Comparison of ENCODE assay signal across 8 cellular contexts in genomic region chr20:63979549-63980316, GRCh38.
DNase-seq lines count a peak whose midpoint lies in the region; ATAC-seq lines count a peak whose summit lies in the region.

TSS of gene SAMD10 (minus strand) at chr20:63979642. CDS start at chr20:63979467, 175 bp downstream.

- peaks cover 23 to 32% of the 10 kb centered on the region in 2 donors for H3K4me1 ChIP-seq in mucosa of rectum (ENCODE audit: control insufficient read depth in 2 of 2, insufficient read depth in 2 of 2, low read length in 2 of 2)

- DNase-seq in ELF-1 (ENCODE audit: low read depth, low spot score) (peak; percentile 56), NCI-H345 (lab: John Stamatoyannopoulos, UW) (peak; percentile 90), ecto neural progenitor cell (ENCODE audit: low spot score) (peak; percentile 76)
- peak; percentile 62 to 73 for DNase-seq in activated CD4-positive, alpha-beta T cell treated with anti-CD3 and anti-CD28 coated beads, Interleukin-2, amount 50 U/mL, for 24 hours (ENCODE audit: low read depth in 1 of 2, low spot score in 1 of 2)
- DNase-seq in stimulated activated naive B cell treated with anti-CD40 and anti-IgM and Interleukin-4, amounts not matched to agents 10 μg/mL and 1 μg/mL and 100 μg/mL, for 72 hours = peak; percentile 87

- H3K27me3 ChIP-seq in mucosa of rectum (ENCODE audit: control insufficient read depth in 2 of 2, insufficient read depth in 2 of 2, low read length in 2 of 2) = peaks cover 0 to 3% of the 10 kb centered on the region in 2 donors

- ATAC-seq in HG02610 (IDR thresholded peaks at IDR 0.05; ENCODE audit: unreplicated experiment) (peak; percentile 32), HG02981 (IDR thresholded peaks at IDR 0.05; ENCODE audit: unreplicated experiment) (no peak)
- peak; percentile 71 for ATAC-seq in stimulated activated naive B cell treated with anti-CD40 and anti-IgM and Interleukin-4, amounts not matched to agents 10 μg/mL and 1 μg/mL and 100 μg/mL, for 72 hours (replicated peaks)

- H3K36me3 Mint-ChIP-seq in stimulated activated naive B cell treated with anti-CD40 and anti-IgM and Interleukin-4, amounts not matched to agents 10 μg/mL and 1 μg/mL and 100 μg/mL, for 72 hours = peaks cover 27 to 40% of the 10 kb centered on the region in 2 donors

- peak within 1 kb of the TSS; percentile 68 to 98 for H3K4me3 ChIP-seq in mucosa of rectum (ENCODE audit: low read length in 2 of 2)

- H3K27ac Mint-ChIP-seq in stimulated activated naive B cell treated with anti-CD40 and anti-IgM and Interleukin-4, amounts not matched to agents 10 μg/mL and 1 μg/mL and 100 μg/mL, for 72 hours = peak within 1 kb of the TSS; percentile 96

- H3K27me3 Mint-ChIP-seq in stimulated activated naive B cell treated with anti-CD40 and anti-IgM and Interleukin-4, amounts not matched to agents 10 μg/mL and 1 μg/mL and 100 μg/mL, for 72 hours = no peaks in the 10 kb centered on the region

- H3K9me3 Mint-ChIP-seq in stimulated activated naive B cell treated with anti-CD40 and anti-IgM and Interleukin-4, amounts not matched to agents 10 μg/mL and 1 μg/mL and 100 μg/mL, for 72 hours = no peaks in the 10 kb centered on the region

- no peaks in the 10 kb centered on the region for H3K9me3 ChIP-seq in mucosa of rectum (ENCODE audit: control insufficient read depth in 2 of 2, low read length in 2 of 2)

- peak within 1 kb of the TSS; percentile 60 to 80 for H3K9ac ChIP-seq in mucosa of rectum (ENCODE audit: low read depth in 1 of 2, low read length in 2 of 2)

- peaks cover 5 to 22% of the 10 kb centered on the region in 2 donors for H3K36me3 ChIP-seq in mucosa of rectum (ENCODE audit: control insufficient read depth in 2 of 2, insufficient read depth in 2 of 2, low read length in 2 of 2)

- peaks cover 47 to 71% of the 10 kb centered on the region in 2 donors for H3K4me1 Mint-ChIP-seq in stimulated activated naive B cell treated with anti-CD40 and anti-IgM and Interleukin-4, amounts not matched to agents 10 μg/mL and 1 μg/mL and 100 μg/mL, for 72 hours

- peak within 1 kb of the TSS; percentile 64 to 90 for H3K27ac ChIP-seq in mucosa of rectum (ENCODE audit: low read depth in 2 of 2, low read length in 2 of 2)

- peak within 1 kb of the TSS; percentile 89 to 91 for H3K4me3 Mint-ChIP-seq in stimulated activated naive B cell treated with anti-CD40 and anti-IgM and Interleukin-4, amounts not matched to agents 10 μg/mL and 1 μg/mL and 100 μg/mL, for 72 hours
